In the genomic region with DNA sequence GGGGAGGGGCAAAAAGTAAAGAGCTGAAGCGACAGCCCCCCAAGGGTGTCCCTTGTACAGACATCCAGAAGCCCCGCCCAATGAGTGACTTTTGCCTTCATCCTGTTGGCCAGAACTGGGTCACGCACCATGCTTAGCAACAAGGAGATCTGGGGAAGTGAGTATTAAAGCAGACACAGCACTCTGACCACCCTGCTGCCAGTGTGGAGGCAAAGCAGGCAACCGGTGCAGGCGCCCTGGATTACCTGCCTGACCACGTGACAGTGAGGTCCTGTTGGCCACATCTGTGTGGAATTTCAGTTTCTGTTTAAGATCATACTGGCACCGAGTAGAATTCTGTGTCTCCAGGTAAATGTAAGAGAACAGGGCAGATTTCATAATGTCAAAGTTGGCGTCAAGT, we compare ENCODE assay signal across 8 cellular contexts. TPM values are rescaled to one million over a fixed set of nuclear protein-coding genes. Genes with fewer than 3 reads are reported as not detected.
DNase-seq lines count a peak whose midpoint lies in the region; ATAC-seq and TF ChIP-seq lines count a peak whose summit lies in the region.

No MANE protein-coding gene starts in this region.

- peak overlapping the region in 47 of 59 donors; percentile 0 to 80 (median 47) for H3K27ac ChIP-seq in dorsolateral prefrontal cortex

- peak; percentile 75 for DNase-seq in LNCaP clone FGC (ENCODE audit: low read depth)
- DNase-seq in dorsolateral prefrontal cortex = no peak
- DNase-seq in posterior vena cava (ENCODE audit: low spot score) = peak; percentile 29
- DNase-seq in hippocampal formation (lab: John Stamatoyannopoulos, UW) = no peak
- DNase-seq in cortex of kidney (lab: John Stamatoyannopoulos, UW) = no peak
- DNase-seq in superior temporal gyrus (ENCODE audit: extremely low spot score) = no peak

- H3K27me3 ChIP-seq in dorsolateral prefrontal cortex = no peaks in the 10 kb centered on the region

- peak overlapping the region; percentile 31 for H3K4me3 ChIP-seq in LNCaP clone FGC (ENCODE audit: low read depth, low read length)
- H3K4me3 ChIP-seq in dorsolateral prefrontal cortex = no peak overlapping the region

- TF ChIP-seq CTCF in LNCaP clone FGC (IDR thresholded peaks at IDR 0.05; ENCODE audit: control insufficient read depth, extremely low read depth, insufficient read depth) (no peak), dorsolateral prefrontal cortex (IDR thresholded peaks at IDR 0.05 in 54 of 56, conservative IDR thresholded peaks at IDR 0.05 in 2 of 56; ENCODE audit: low read depth in 1 of 56, partially characterized antibody in 56 of 56) (no peak)

- ATAC-seq in GM18517 (IDR thresholded peaks at IDR 0.05; ENCODE audit: unreplicated experiment) = peak; percentile 98
- ATAC-seq in GM21786 (IDR thresholded peaks at IDR 0.05; ENCODE audit: unreplicated experiment) = peak; percentile 93

- intact Hi-C loops in dorsolateral prefrontal cortex (cut with DNase I) (no loop called here), posterior vena cava (cut with DNase I) (no loop called here)

RNA-seq across cellular contexts. Expression of gene BIN1, which starts 21.6 kb away (rescaled TPM):
- 100 to 1,000 TPM; 151 to 703 (median 290) TPM for total RNA-seq in dorsolateral prefrontal cortex
- 10 to 100 TPM; 49.2 to 84.8 TPM for total RNA-seq in posterior vena cava

Comparison
In these comparisons a context has a peak if more than half of its experiments do, and no peak if none do; other contexts are left out.
1. DNase-seq: peak in LNCaP clone FGC (single experiment) and posterior vena cava (single experiment); none in dorsolateral prefrontal cortex (0 of 10), hippocampal formation (0 of 2), cortex of kidney (single experiment) and superior temporal gyrus (single experiment).